In the genomic region with DNA sequence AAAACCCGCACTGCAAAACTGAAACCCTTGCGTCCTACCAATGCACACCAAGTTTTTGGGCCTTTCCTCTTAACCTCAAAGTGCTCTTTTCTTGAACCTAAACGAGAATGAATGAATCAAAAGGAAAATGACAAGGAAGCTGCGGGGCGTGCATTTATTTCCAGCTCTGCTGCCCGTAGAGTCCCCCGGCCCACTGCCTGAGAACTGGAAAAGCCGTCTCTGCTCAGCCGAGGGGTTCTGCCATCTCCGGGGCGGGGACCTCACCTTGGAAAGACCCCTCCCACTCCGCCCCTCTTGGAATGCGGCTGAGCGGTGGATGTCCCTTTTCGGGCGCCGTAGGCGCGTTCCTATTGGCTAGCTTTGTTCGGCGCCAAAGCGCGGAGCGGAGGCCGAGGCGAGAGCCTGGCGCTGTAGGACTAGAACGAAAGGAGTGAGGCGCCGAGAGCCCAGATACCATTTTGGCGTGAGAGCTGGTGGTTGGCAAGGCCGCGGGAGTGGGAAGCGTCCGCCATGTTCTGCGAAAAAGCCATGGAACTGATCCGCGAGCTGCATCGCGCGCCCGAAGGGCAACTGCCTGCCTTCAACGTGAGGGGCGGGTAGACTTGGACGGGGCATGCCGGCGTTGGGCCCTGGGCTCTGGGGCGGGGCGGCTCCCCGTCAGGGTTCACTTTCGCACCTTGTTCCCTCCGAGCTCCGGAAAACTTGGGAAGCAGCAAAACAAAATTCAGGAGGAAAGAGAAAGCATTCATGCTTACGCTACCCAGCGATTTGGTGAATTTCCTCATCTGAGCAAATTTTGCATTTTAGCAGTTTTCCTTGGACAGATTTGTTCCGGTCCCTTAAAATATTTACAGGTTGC, we compare ENCODE assay signal across 8 cellular contexts. TPM values are rescaled to one million over a fixed set of nuclear protein-coding genes. Genes with fewer than 3 reads are reported as not detected.
A peak's percentile ranks its signal among the peaks of the same experiment; 100 is the strongest.
DNase-seq lines count a peak whose midpoint lies in the region; ATAC-seq and TF ChIP-seq lines count a peak whose summit lies in the region.

A gene (plus strand): TSS at position 363 of the 859 bp plus-strand sequence. CDS start 148 bp downstream, at position 511.

- peak within 1 kb of the TSS; percentile 99 for H2AFZ ChIP-seq in OCI-LY7 (ENCODE audit: low read length)

- H3K4me1 ChIP-seq in OCI-LY7 (ENCODE audit: insufficient read depth, low read length, poor library complexity, severe bottlenecking) (peaks cover 16% of the 10 kb centered on the region), esophagus (ENCODE audit: control insufficient read depth in 2 of 2, insufficient read depth in 2 of 2, low read length in 1 of 2) (peaks cover 0 to 1% of the 10 kb centered on the region in 2 donors), mucosa of stomach (ENCODE audit: control insufficient read depth, insufficient read depth, low read length) (peaks cover 10% of the 10 kb centered on the region)

- CTCF ChIA-PET in OCI-LY7 (lab: Charles Lee; ENCODE audit: unreplicated experiment): interaction anchor here (0.5 kb wide), 1 partner anchor 425 kb away, joined by 5 read pairs; no protein-coding TSS in a partner anchor

- intact Hi-C loops in OCI-LY7 (cut with micrococcal nuclease; ENCODE audit: unreplicated experiment): loop anchor here (5.0 kb wide), 2 partner anchors 125 to 160 kb away; a partner anchor contains a TSS

- peak within 1 kb of the TSS; percentile 96 for H3K4me2 ChIP-seq in OCI-LY7 (ENCODE audit: low read length)

- no peak for TF ChIP-seq CTCF in OCI-LY7 (conservative IDR thresholded peaks at IDR 0.05; ENCODE audit: low read length)

- H3K27ac ChIP-seq in OCI-LY7 (ENCODE audit: low read depth, low read length, poor library complexity, severe bottlenecking): peak within 1 kb of the TSS; percentile 58
- H3K27ac ChIP-seq in esophagus (ENCODE audit: low read depth in 2 of 2, low read length in 1 of 2): peak within 1 kb of the TSS; percentile 50 to 62

- POLR2A ChIA-PET in OCI-LY7 (lab: Charles Lee): interaction anchor here (0.6 to 1.6 kb wide), 9 partner anchors 8 to 329 kb away, joined by 3 to 7 read pairs (median 4); no protein-coding TSS in a partner anchor

- DNase-seq in DMS153 treated with DMSO at 0.1 percent for 48 hours (lab: John Stamatoyannopoulos, UW; ENCODE audit: unreplicated experiment) (peak; percentile 81), HuH-7.5 (ENCODE audit: low spot score) (peak; percentile 93), OCI-LY7 (ENCODE audit: low spot score) (peak; percentile 86), activated T-cell treated with anti-CD3 and anti-CD28 coated beads for 24 hours (ENCODE audit: low read depth) (peak; percentile 82)
- peak; percentile 40 for DNase-seq in stimulated activated CD8-positive, alpha-beta memory T cell treated with anti-CD3 and anti-CD28 coated beads, Interleukin-4, amount 100 ng/mL, for 4 hours (ENCODE audit: low read depth in 2 of 2, low spot score in 1 of 2)

- WGBS in esophagus, 2 donors: 1 to 2% methylated on average over 56 of the region's 56 CpGs

- H3K9me2 ChIP-seq in OCI-LY7 (ENCODE audit: insufficient read depth, low read length): no peaks in the 10 kb centered on the region

- H3K4me3 ChIP-seq in OCI-LY7 (ENCODE audit: low read depth, low read length, poor library complexity, severe bottlenecking) (peak within 1 kb of the TSS; percentile 83), esophagus (ENCODE audit: low read depth in 1 of 2, low read length in 2 of 2) (peak within 1 kb of the TSS; percentile 62 to 72), mucosa of stomach (ENCODE audit: low read length) (peak within 1 kb of the TSS; percentile 77)

- TSS peak; percentile 85 for BruUV-seq in OCI-LY7 (replicated peaks; lab: Mats Ljungman, UMichigan)

- no peaks in the 10 kb centered on the region for H3K27me3 ChIP-seq in esophagus (ENCODE audit: control insufficient read depth in 1 of 2, insufficient read depth in 2 of 2, low read length in 2 of 2)
- no peaks in the 10 kb centered on the region for H3K27me3 ChIP-seq in mucosa of stomach (ENCODE audit: control insufficient read depth, insufficient read depth, low read length)

- H3K36me3 ChIP-seq in OCI-LY7 (ENCODE audit: insufficient read depth, low read length) (peaks cover 17% of the 10 kb centered on the region), esophagus (ENCODE audit: control insufficient read depth in 2 of 2, insufficient read depth in 2 of 2, low read length in 1 of 2) (no peaks in the 10 kb centered on the region), mucosa of stomach (ENCODE audit: control insufficient read depth, insufficient read depth, low read length) (no peaks in the 10 kb centered on the region)

- ATAC-seq in GM21529 (IDR thresholded peaks at IDR 0.05; ENCODE audit: unreplicated experiment): peak; percentile 88

- peaks cover 21% of the 10 kb centered on the region for H3K79me2 ChIP-seq in OCI-LY7 (ENCODE audit: insufficient read depth, low read depth, low read length)

- H3K9me3 ChIP-seq in OCI-LY7 (ENCODE audit: low read length) (peaks cover 3% of the 10 kb centered on the region; the same call in 1 of the 2 replicates), esophagus (ENCODE audit: control insufficient read depth in 2 of 2, insufficient read depth in 1 of 2, low read depth in 1 of 2, low read length in 1 of 2) (peaks cover 2 to 7% of the 10 kb centered on the region in 2 donors), mucosa of stomach (ENCODE audit: control insufficient read depth, low read length) (peaks cover 9% of the 10 kb centered on the region)

- H4K20me1 ChIP-seq in OCI-LY7 (ENCODE audit: insufficient read depth, low read length): no peaks in the 10 kb centered on the region

- H3K9ac ChIP-seq in mucosa of stomach (ENCODE audit: low read length): peak within 1 kb of the TSS; percentile 66

RNA-seq across cellular contexts. Expression of the gene that starts here (rescaled TPM):
- total RNA-seq in OCI-LY7 (2014; rRNA removed; shearing (Covaris generic)): 22.8 and 23.0 TPM in 2 replicates
- 29.9 and 30.8 TPM in 2 replicates for total RNA-seq in OCI-LY7 (2022)
- polyA plus RNA-seq in esophagus: 1 to 10 TPM; 4.1 to 5.9 TPM

Comparison
In these comparisons a context has a peak if more than half of its experiments do, and no peak if none do; other contexts are left out.
1. Peak in every context shown above with its lines: DNase-seq, ATAC-seq, H3K4me3 ChIP-seq and H3K27ac ChIP-seq.
2. DNase-seq: peak in every context shown above with its lines; median percentile 93 in HuH-7.5; 86 in OCI-LY7; 82 in activated T-cell treated with anti-CD3 and anti-CD28 coated beads for 24 hours; 81 in DMS153 treated with DMSO at 0.1 percent for 48 hours; 40 in stimulated activated CD8-positive, alpha-beta memory T cell treated with anti-CD3 and anti-CD28 coated beads, Interleukin-4, amount 100 ng/mL, for 4 hours.